ENCODE assay signal across 29 cellular contexts in genomic region chr2:217366246-217366645, GRCh38.
A peak's percentile ranks its signal among the peaks of the same experiment; 100 is the strongest.
DNase-seq lines count a peak whose midpoint lies in the region; ATAC-seq and TF ChIP-seq lines count a peak whose summit lies in the region.
"Had no signal": no experiment of that assay in that cellular context is flagged by ENCODE, and none has a peak within 500 bp of the region (broad histone marks: within the 10 kb centered on the region; RNA-seq: fewer than 3 reads in every experiment).

No MANE protein-coding gene starts in this region.

- H4K8ac ChIP-seq in mesenchymal stem cell (ENCODE audit: low read length) = no peak overlapping the region

- H3K23ac ChIP-seq in mesenchymal stem cell (ENCODE audit: low read length in 2 of 2) = no peak overlapping the region

- no peak overlapping the region for H2AFZ ChIP-seq in mesenchymal stem cell (ENCODE audit: low read depth, low read length)

- H3K4me1 ChIP-seq in BLaER1 treated with 17β-estradiol and CSF1 and Interleukin-3, amounts not matched to agents 10 nM and 100 nM = peaks cover 28 to 78% (median 39%) of the 10 kb centered on the region in 10 experiments
- peaks cover 11% of the 10 kb centered on the region for H3K4me1 ChIP-seq in mesenchymal stem cell (ENCODE audit: control insufficient read depth, insufficient read depth, low read depth, low read length)

- peaks cover 0 to 34% (median 0%) of the 10 kb centered on the region in 11 experiments; a peak in 3 of 22 replicates for H3K27me3 ChIP-seq in BLaER1 treated with 17β-estradiol and CSF1 and Interleukin-3, amounts not matched to agents 10 nM and 100 nM
- H3K27me3 ChIP-seq in WERI-Rb-1 (ENCODE audit: insufficient read depth, low read depth, severe bottlenecking) = no peaks in the 10 kb centered on the region
- H3K27me3 ChIP-seq in mesenchymal stem cell (ENCODE audit: control insufficient read depth in 1 of 2, insufficient read depth in 1 of 2, low read length in 2 of 2) = no peaks in the 10 kb centered on the region
- H3K27me3 ChIP-seq: ascending aorta, foreskin keratinocyte, spleen, vagina had no signal

- no peak overlapping the region for H3K27ac ChIP-seq in BLaER1 treated with 17β-estradiol and CSF1 and Interleukin-3, amounts not matched to agents 10 nM and 100 nM
- H3K27ac ChIP-seq in WERI-Rb-1 = peak overlapping the region; percentile 16
- H3K27ac ChIP-seq in mesenchymal stem cell (ENCODE audit: low read length, poor library complexity, severe bottlenecking) = peak overlapping the region; percentile 79
- H3K27ac ChIP-seq: ascending aorta, esophagus squamous epithelium, foreskin keratinocyte, left ventricle myocardium inferior, spleen, thoracic aorta, vagina had no signal

- no peak overlapping the region for H2BK5ac ChIP-seq in mesenchymal stem cell (ENCODE audit: low read depth, low read length, poor library complexity, severe bottlenecking)

- H2BK12ac ChIP-seq in mesenchymal stem cell (ENCODE audit: low read length in 2 of 2) = no peak overlapping the region

- H4K20me1 ChIP-seq in BLaER1 treated with 17β-estradiol and CSF1 and Interleukin-3, amounts not matched to agents 10 nM and 100 nM = no peaks in the 10 kb centered on the region

- WGBS in mesenchymal stem cell = no CpG with 5 or more reads among the region's 2 CpGs

- H3K4ac ChIP-seq in mesenchymal stem cell (ENCODE audit: low read depth in 1 of 2, low read length in 2 of 2) = no peak overlapping the region

- H4K91ac ChIP-seq in mesenchymal stem cell (ENCODE audit: low read length) = no peak overlapping the region

- no peaks in the 10 kb centered on the region for H3K36me3 ChIP-seq in BLaER1 treated with 17β-estradiol and CSF1 and Interleukin-3, amounts not matched to agents 10 nM and 100 nM
- H3K36me3 ChIP-seq in WERI-Rb-1 (no peaks in the 10 kb centered on the region), mesenchymal stem cell (ENCODE audit: control insufficient read depth in 1 of 2, insufficient read depth in 2 of 2, low read depth in 1 of 2, low read length in 2 of 2) (no peaks in the 10 kb centered on the region)
- H3K36me3 ChIP-seq: ascending aorta, esophagus squamous epithelium, left ventricle myocardium inferior, spleen, thoracic aorta, vagina had no signal

- H3K4me3 ChIP-seq in BLaER1 treated with 17β-estradiol and CSF1 and Interleukin-3, amounts not matched to agents 10 nM and 100 nM = no peak overlapping the region
- H3K4me3 ChIP-seq in WERI-Rb-1 (ENCODE audit: low read depth, low read length) = no peak overlapping the region
- H3K4me3 ChIP-seq in mesenchymal stem cell (ENCODE audit: insufficient read depth in 1 of 2, low read depth in 1 of 2, low read length in 2 of 2) = no peak overlapping the region
- H3K4me3 ChIP-seq: ascending aorta, esophagus squamous epithelium, left ventricle myocardium inferior, spleen, thoracic aorta, vagina had no signal

- no peak for ATAC-seq in HG03520 (IDR thresholded peaks at IDR 0.05; ENCODE audit: unreplicated experiment)
- ATAC-seq in HG03342 (IDR thresholded peaks at IDR 0.05; ENCODE audit: unreplicated experiment) = no peak
- ATAC-seq: activated CD8-positive, alpha-beta memory T cell treated with anti-CD3 and anti-CD28 coated beads, Interleukin-2, amount 10 ng/mL, durations not matched to agents 7 days and 5 days; foreskin keratinocyte; Panc1; right cardiac atrium; WTC11 had no signal

- TF ChIP-seq CTCF in WERI-Rb-1 (IDR thresholded peaks at IDR 0.05; ENCODE audit: low read depth, low read length) = no peak

- peaks cover 0 to 6% (median 0%) of the 10 kb centered on the region in 11 experiments; a peak in 1 of 22 replicates for H3K9me3 ChIP-seq in BLaER1 treated with 17β-estradiol and CSF1 and Interleukin-3, amounts not matched to agents 10 nM and 100 nM (replicated peaks in 1 of 11)
- H3K9me3 ChIP-seq in WERI-Rb-1 (ENCODE audit: severe bottlenecking) (no peaks in the 10 kb centered on the region), mesenchymal stem cell (ENCODE audit: control insufficient read depth, low read length) (no peaks in the 10 kb centered on the region)
- H3K9me3 ChIP-seq: ascending aorta, esophagus squamous epithelium, left ventricle myocardium inferior, spleen, thoracic aorta, vagina had no signal

- no peak overlapping the region for H2BK120ac ChIP-seq in mesenchymal stem cell (ENCODE audit: low read depth, low read length)

- H2AK5ac ChIP-seq in mesenchymal stem cell (ENCODE audit: low read length, severe bottlenecking) = no peak overlapping the region

- DNase-seq in NCI-H146 treated with DMSO at 0.1 percent for 48 hours (lab: John Stamatoyannopoulos, UW; ENCODE audit: unreplicated experiment) (peak; percentile 79), WERI-Rb-1 (no peak), mesenchymal stem cell (no peak), AG20443 (ENCODE audit: low spot score) (no peak), NCI-H1048 (lab: John Stamatoyannopoulos, UW) (no peak)
- DNase-seq: activated CD4-positive, alpha-beta T cell treated with anti-CD3 and anti-CD28 coated beads, Interleukin-2, amount 50 U/mL, for 1 hour; activated CD8-positive, alpha-beta memory T cell treated with anti-CD3 and anti-CD28 coated beads, Interleukin-2, amount 10 ng/mL, durations not matched to agents 7 days and 5 days; activated gamma-delta T cell treated with Interleukin-2 at 50 U/mL for 16 hours; activated naive CD8-positive, alpha-beta T cell treated with anti-CD3 and anti-CD28 coated beads, Interleukin-2, amount 10 ng/mL, durations not matched to agents 7 days and 5 days; activated T-cell treated with anti-CD3 and anti-CD28 coated beads, Interleukin-2, amount 50 U/mL, for 48 hours; esophagus squamous epithelium; head of caudate nucleus; KBM-7; left ventricle myocardium inferior; NCI-H510A treated with DMSO at 0.1 percent for 48 hours; NK-92 treated with Interleukin-12 subunit alpha and Interleukin-12 subunit beta, amount 100 ng/mL, for 24 hours; posterior cingulate gyrus; right cardiac atrium; spleen; stimulated activated CD4-positive, alpha-beta T cell treated with anti-CD3 and anti-CD28 coated beads, Interleukin-2, amount 100 ng/mL, for 24 hours had no signal

- no peak overlapping the region for H3K9ac ChIP-seq in BLaER1 treated with 17β-estradiol and CSF1 and Interleukin-3, amounts not matched to agents 10 nM and 100 nM
- H3K9ac ChIP-seq in mesenchymal stem cell (ENCODE audit: low read length) = no peak overlapping the region

- no peak overlapping the region for H3K18ac ChIP-seq in mesenchymal stem cell (ENCODE audit: low read depth in 1 of 2, low read length in 2 of 2)

- no peaks in the 10 kb centered on the region for H3K79me1 ChIP-seq in mesenchymal stem cell (replicated peaks; ENCODE audit: low read length, poor library complexity, severe bottlenecking)

- H2BK15ac ChIP-seq in mesenchymal stem cell (ENCODE audit: low read depth, poor library complexity, severe bottlenecking) = no peak overlapping the region

- H3K4me2 ChIP-seq in BLaER1 treated with 17β-estradiol and CSF1 and Interleukin-3, amounts not matched to agents 10 nM and 100 nM = peak overlapping the region in 6 of 11 experiments; percentile 3 to 96 (median 90); a peak in 5 of 22 replicates
- no peak overlapping the region for H3K4me2 ChIP-seq in mesenchymal stem cell (ENCODE audit: low read length, poor library complexity, severe bottlenecking)

- H3K14ac ChIP-seq in mesenchymal stem cell (ENCODE audit: low read length in 2 of 2) = no peak overlapping the region

Comparison
In these comparisons a context has a peak if more than half of its experiments do, and no peak if none do; other contexts are left out.
1. H3K27ac ChIP-seq: peak in WERI-Rb-1 (single experiment) and mesenchymal stem cell (single experiment); none in BLaER1 treated with 17β-estradiol and CSF1 and Interleukin-3, amounts not matched to agents 10 nM and 100 nM (0 of 11).